Comparison of ENCODE assay signal across 18 cellular contexts in the genomic region with DNA sequence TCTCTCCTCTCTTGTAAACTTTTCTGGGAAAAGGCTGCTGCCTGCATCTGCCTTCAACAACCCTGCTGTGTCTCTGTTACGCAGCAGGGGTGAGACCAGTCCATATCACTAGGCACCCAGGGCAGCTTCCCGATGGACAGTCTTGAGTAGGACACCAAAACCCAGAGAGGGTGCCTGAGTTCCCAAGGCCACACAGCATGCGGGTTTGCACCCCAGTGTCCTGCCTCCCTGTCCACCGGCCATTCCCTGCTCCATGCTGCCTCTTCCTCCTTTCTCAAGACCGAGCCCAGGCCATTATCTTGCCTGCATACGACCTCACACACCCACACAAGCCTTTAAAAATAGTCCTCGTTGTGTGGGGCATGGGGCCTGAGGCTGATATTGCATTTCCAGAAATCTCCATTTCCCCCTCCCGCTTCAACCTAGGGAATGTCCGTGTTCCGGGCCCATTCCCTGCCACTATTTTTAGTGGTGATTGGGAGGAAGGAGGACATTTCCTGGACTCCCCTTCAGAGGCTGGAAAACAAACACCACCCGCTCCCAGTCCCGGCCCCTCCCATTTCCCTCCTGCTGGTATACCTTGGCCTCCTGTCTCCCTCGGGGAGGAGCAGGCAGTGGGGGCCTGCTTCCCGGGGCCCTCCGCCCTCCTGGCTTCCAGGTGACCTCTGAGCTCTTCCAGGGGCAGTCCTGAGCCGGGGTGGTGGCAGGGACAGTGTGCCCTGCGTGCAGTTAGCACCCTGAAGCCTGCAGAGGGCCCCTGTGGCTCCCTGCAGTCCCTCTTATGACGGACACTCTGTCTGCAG.
DNase-seq lines count a peak whose midpoint lies in the region; ATAC-seq and TF ChIP-seq lines count a peak whose summit lies in the region.
"Had no signal": no experiment of that assay in that cellular context is flagged by ENCODE, and none has a peak within 500 bp of the region (broad histone marks: within the 10 kb centered on the region; RNA-seq: fewer than 3 reads in every experiment).

No MANE protein-coding gene starts in this region.

- DNase-seq in Right ventricle myocardium superior (peak; percentile 58), right atrium auricular region (ENCODE audit: low spot score) (no peak), left cardiac atrium (peak; percentile 54), mesenchymal stem cell (no peak), H4 (ENCODE audit: low spot score) (no peak), dedifferentiated amniotic fluid mesenchymal stem cell (ENCODE audit: extremely low spot score) (no peak)
- DNase-seq: activated CD8-positive, alpha-beta memory T cell treated with anti-CD3 and anti-CD28 coated beads for 24 hours; activated T-cell treated with anti-CD3 and anti-CD28 coated beads, Interleukin-2, amount 50 U/mL, for 72 hours; BE2C; Caco-2; NCI-H1694; NCI-H2227 treated with DMSO at 0.1 percent for 48 hours; stimulated activated CD4-positive, alpha-beta T cell treated with anti-CD3 and anti-CD28 coated beads, Interleukin-2, amount 100 ng/mL, for 24 hours had no signal

- no peak overlapping the region for H2BK120ac ChIP-seq in mesenchymal stem cell (ENCODE audit: low read depth, low read length)

- H2BK5ac ChIP-seq in mesenchymal stem cell (ENCODE audit: low read depth, low read length, poor library complexity, severe bottlenecking) = no peak overlapping the region

- H3K27ac ChIP-seq in right atrium auricular region = no peak overlapping the region
- H3K27ac ChIP-seq in mesenchymal stem cell (ENCODE audit: low read length, poor library complexity, severe bottlenecking) = no peak overlapping the region
- H3K27ac ChIP-seq: PC-9, SK-N-MC had no signal

- peak overlapping the region; percentile 47 for H4K8ac ChIP-seq in mesenchymal stem cell (ENCODE audit: low read length)

- intact Hi-C loops in Right ventricle myocardium superior (cut with DNase I) = loop anchor here (5.0 kb wide), 1 partner anchor 94 kb away; no protein-coding TSS in a partner anchor
- intact Hi-C loops in left cardiac atrium (cut with DNase I) = no loop called here

- peaks cover 47% of the 10 kb centered on the region for H3K79me1 ChIP-seq in mesenchymal stem cell (replicated peaks; ENCODE audit: low read length, poor library complexity, severe bottlenecking)

- H3K18ac ChIP-seq in mesenchymal stem cell (ENCODE audit: low read depth in 1 of 2, low read length in 2 of 2) = peak overlapping the region; percentile 6 to 11

- no peak overlapping the region for H3K4me2 ChIP-seq in mesenchymal stem cell (ENCODE audit: low read length, poor library complexity, severe bottlenecking)
- H3K4me2 ChIP-seq: PC-9 had no signal

- no peak overlapping the region for H3K23ac ChIP-seq in mesenchymal stem cell (ENCODE audit: low read length in 2 of 2)

- no peak overlapping the region for H2AK5ac ChIP-seq in mesenchymal stem cell (ENCODE audit: low read length, severe bottlenecking)

- no peak overlapping the region for H3K9ac ChIP-seq in mesenchymal stem cell (ENCODE audit: low read length)

- H3K9me3 ChIP-seq in right atrium auricular region (no peaks in the 10 kb centered on the region), mesenchymal stem cell (ENCODE audit: control insufficient read depth, low read length) (no peaks in the 10 kb centered on the region)
- H3K9me3 ChIP-seq: BE2C, Caco-2 had no signal

- H3K36me3 ChIP-seq in right atrium auricular region (no peaks in the 10 kb centered on the region), mesenchymal stem cell (ENCODE audit: control insufficient read depth in 1 of 2, insufficient read depth in 2 of 2, low read depth in 1 of 2, low read length in 2 of 2) (peaks cover 0 to 15% of the 10 kb centered on the region in 2 experiments)
- H3K36me3 ChIP-seq: BE2C had no signal

- H3K4me3 ChIP-seq in right atrium auricular region (no peak overlapping the region), mesenchymal stem cell (ENCODE audit: insufficient read depth in 1 of 2, low read depth in 1 of 2, low read length in 2 of 2) (no peak overlapping the region)
- H3K4me3 ChIP-seq: PC-9, SK-N-MC had no signal

- no peak overlapping the region for H3K14ac ChIP-seq in mesenchymal stem cell (ENCODE audit: low read length in 2 of 2)

- H4K91ac ChIP-seq in mesenchymal stem cell (ENCODE audit: low read length) = no peak overlapping the region

- peak; percentile 41 for ATAC-seq in Right ventricle myocardium superior (ENCODE audit: poor library complexity)
- peak; percentile 41 to 70 for ATAC-seq in left cardiac atrium
- no peak for ATAC-seq in HG03378 (IDR thresholded peaks at IDR 0.05; ENCODE audit: unreplicated experiment)
- ATAC-seq in GM21737 (IDR thresholded peaks at IDR 0.05; ENCODE audit: unreplicated experiment) = no peak
- ATAC-seq: activated naive CD4-positive, alpha-beta T cell treated with anti-CD3 and anti-CD28 coated beads, Interleukin-2, amount 50 U/mL, for 72 hours; activated T-cell treated with anti-CD3 and anti-CD28 coated beads, Interleukin-2, amount 50 U/mL, for 72 hours had no signal

- no peak overlapping the region for H3K4ac ChIP-seq in mesenchymal stem cell (ENCODE audit: low read depth in 1 of 2, low read length in 2 of 2)

- no peak overlapping the region for H2BK15ac ChIP-seq in mesenchymal stem cell (ENCODE audit: low read depth, poor library complexity, severe bottlenecking)

- no peaks in the 10 kb centered on the region for H3K27me3 ChIP-seq in right atrium auricular region
- no peaks in the 10 kb centered on the region for H3K27me3 ChIP-seq in mesenchymal stem cell (ENCODE audit: control insufficient read depth in 1 of 2, insufficient read depth in 1 of 2, low read length in 2 of 2)
- H3K27me3 ChIP-seq: BE2C had no signal

- H3K4me1 ChIP-seq in right atrium auricular region (peaks cover 0 to 10% of the 10 kb centered on the region in 2 donors), mesenchymal stem cell (ENCODE audit: control insufficient read depth, insufficient read depth, low read depth, low read length) (peaks cover 32% of the 10 kb centered on the region)
- H3K4me1 ChIP-seq: BE2C had no signal

- TF ChIP-seq CTCF in right atrium auricular region (IDR thresholded peaks at IDR 0.05) = no peak

- WGBS in mesenchymal stem cell = 62% methylated on average over 15 of the region's 18 CpGs

- no peak overlapping the region for H2AFZ ChIP-seq in mesenchymal stem cell (ENCODE audit: low read depth, low read length)
- H2AFZ ChIP-seq: PC-9 had no signal

- H2BK12ac ChIP-seq in mesenchymal stem cell (ENCODE audit: low read length in 2 of 2) = peak overlapping the region in 1 of 2 experiments; percentile 22

Comparison
In these comparisons a context has a peak if more than half of its experiments do, and no peak if none do; other contexts are left out.
1. DNase-seq: peak in Right ventricle myocardium superior (single experiment) and left cardiac atrium (single experiment); none in right atrium auricular region (single experiment), mesenchymal stem cell (single experiment), H4 (single experiment) and dedifferentiated amniotic fluid mesenchymal stem cell (single experiment).
2. ATAC-seq: peak in Right ventricle myocardium superior (single experiment) and left cardiac atrium (2 of 2); none in HG03378 (single experiment) and GM21737 (single experiment).